10 cellular contexts compared by ENCODE assay signal in genomic region chr2:219496781-219497494, GRCh38. TPM values are rescaled to one million over a fixed set of nuclear protein-coding genes. Genes with fewer than 3 reads are reported as not detected.
A peak's percentile ranks its signal among the peaks of the same experiment; 100 is the strongest.
DNase-seq lines count a peak whose midpoint lies in the region; ATAC-seq and TF ChIP-seq lines count a peak whose summit lies in the region.
"Had no signal": no experiment of that assay in that cellular context is flagged by ENCODE, and none has a peak within 500 bp of the region (broad histone marks: within the 10 kb centered on the region; RNA-seq: fewer than 3 reads in every experiment).

No MANE protein-coding gene starts in this region.

- CTCF ChIA-PET in activated CD4-positive, alpha-beta T cell treated with anti-CD3 and anti-CD28 coated beads for 36 hours (lab: Charles Lee), result interaction anchor here (0.6 to 7.2 kb wide), 12 partner anchors 8 to 146 kb away, joined by 3 to 128 read pairs (median 5); partner anchors contain the start of gene STK11IP

- 6 to 25% (median 10%) methylated on average over 43 to 65 of the region's 65 CpGs for WGBS in stomach, 5 donors

- H3K9me3 Mint-ChIP-seq in activated CD4-positive, alpha-beta T cell treated with anti-CD3 and anti-CD28 coated beads for 36 hours (ENCODE audit: low read depth), result no peaks in the 10 kb centered on the region

- peaks cover 21 to 57% (median 47%) of the 10 kb centered on the region in 4 donors for H3K4me1 ChIP-seq in stomach

- POLR2A ChIA-PET in activated CD4-positive, alpha-beta T cell treated with anti-CD3 and anti-CD28 coated beads for 36 hours (lab: Charles Lee), result no interaction called here

- no peak for ATAC-seq in activated CD4-positive, alpha-beta T cell treated with anti-CD3 and anti-CD28 coated beads for 36 hours
- no peak for ATAC-seq in GM21529 (IDR thresholded peaks at IDR 0.05; ENCODE audit: unreplicated experiment)

- H3K36me3 ChIP-seq in stomach, result peaks cover 0 to 15% (median 8%) of the 10 kb centered on the region in 4 donors

- no peaks in the 10 kb centered on the region for H3K9me3 ChIP-seq in stomach

- no peak for TF ChIP-seq EP300 in stomach (IDR thresholded peaks at IDR 0.05)

- TF ChIP-seq POLR2A in stomach (IDR thresholded peaks at IDR 0.05), result no peak

- intact Hi-C loops in activated CD4-positive, alpha-beta T cell treated with anti-CD3 and anti-CD28 coated beads for 36 hours (cut with DNase I, micrococcal nuclease), result loop anchor here in 1 of 2 experiments (5.0 kb wide), 2 partner anchors 250 to 600 kb away; partner anchors contain the start of genes GLB1L and STK16
- intact Hi-C loops in stomach (cut with DNase I; ENCODE audit: low total_unique reads), result no loop called here

- no peaks in the 10 kb centered on the region for H3K36me3 Mint-ChIP-seq in activated CD4-positive, alpha-beta T cell treated with anti-CD3 and anti-CD28 coated beads for 36 hours (ENCODE audit: low read depth)

- no peak for TF ChIP-seq CTCF in stomach (IDR thresholded peaks at IDR 0.05)

- H3K4me3 Mint-ChIP-seq in activated CD4-positive, alpha-beta T cell treated with anti-CD3 and anti-CD28 coated beads for 36 hours, result peak overlapping the region; percentile 86

- H3K27me3 Mint-ChIP-seq in activated CD4-positive, alpha-beta T cell treated with anti-CD3 and anti-CD28 coated beads for 36 hours, result peaks cover 49% of the 10 kb centered on the region

- peak; percentile 21 for DNase-seq in activated CD4-positive, alpha-beta T cell treated with anti-CD3 and anti-CD28 coated beads for 36 hours
- DNase-seq in activated CD4-positive, alpha-beta T cell treated with anti-CD3 and anti-CD28 coated beads, Interleukin-2, amount 50 U/mL, for 4 hours, result no peak
- peak; percentile 56 for DNase-seq in astrocyte of the hippocampus (ENCODE audit: low read depth, low spot score)
- DNase-seq in left kidney (ENCODE audit: low read depth, low spot score), result peak; percentile 44
- peak; percentile 29 for DNase-seq in stomach
- DNase-seq in T1000 (lab: John Stamatoyannopoulos, UW), result no peak
- no peak for DNase-seq in NOMO-1 (lab: John Stamatoyannopoulos, UW; ENCODE audit: unreplicated experiment in 2 of 2)
- DNase-seq: activated CD4-positive, alpha-beta T cell treated with anti-CD3 and anti-CD28 coated beads, Interleukin-2, amount 50 U/mL, for 1 hour; foreskin melanocyte had no signal

- peaks cover 38% of the 10 kb centered on the region for H3K4me1 Mint-ChIP-seq in activated CD4-positive, alpha-beta T cell treated with anti-CD3 and anti-CD28 coated beads for 36 hours

- H3K27ac ChIP-seq in stomach, result peak overlapping the region in 4 of 5 donors; percentile 98 to 99 (median 98)

- peaks cover 0 to 59% (median 25%) of the 10 kb centered on the region in 3 donors for H3K27me3 ChIP-seq in stomach

- H3K27ac Mint-ChIP-seq in activated CD4-positive, alpha-beta T cell treated with anti-CD3 and anti-CD28 coated beads for 36 hours, result no peak overlapping the region

- peak overlapping the region; percentile 67 to 76 (median 70) for H3K4me3 ChIP-seq in stomach

RNA-seq across cellular contexts. Expression of gene GMPPA, which starts 1.8 kb away (rescaled TPM):
- total RNA-seq in activated CD4-positive, alpha-beta T cell treated with anti-CD3 and anti-CD28 coated beads for 36 hours, result 10 to 100 TPM; 35.2 to 35.5 TPM
- total RNA-seq in stomach, result 100 to 1,000 TPM in 1 of 5 donors, 10 to 100 TPM in 4; 16.5 to 185 (median 24.2) TPM
- polyA plus RNA-seq in stomach, result 10 to 100 TPM; 29.9 to 84.8 (median 58.2) TPM

RNA-seq across cellular contexts. Expression of gene ASIC4, which starts 17.3 kb away (rescaled TPM):
- not detected for total RNA-seq in activated CD4-positive, alpha-beta T cell treated with anti-CD3 and anti-CD28 coated beads for 36 hours
- total RNA-seq in stomach, result 10 to 100 TPM in 1 of 5 donors, 1 to 10 TPM in 1, not detected in 3; 2.0 to 11.0 TPM
- polyA plus RNA-seq in stomach, result not detected

RNA-seq across cellular contexts. Expression of gene CHPF, which starts 46.7 kb away (rescaled TPM):
- 10 to 100 TPM; 14.1 to 17.1 TPM for total RNA-seq in activated CD4-positive, alpha-beta T cell treated with anti-CD3 and anti-CD28 coated beads for 36 hours
- total RNA-seq in stomach, result 100 to 1,000 TPM in 1 of 5 donors, 10 to 100 TPM in 4; 28.0 to 119 (median 83.4) TPM
- 10 to 100 TPM; 10.8 to 32.9 (median 27.2) TPM for polyA plus RNA-seq in stomach

RNA-seq across cellular contexts. Expression of gene TMEM198, which starts 46.9 kb away (rescaled TPM):
- 1 to 10 TPM; 2.4 to 2.7 TPM for total RNA-seq in activated CD4-positive, alpha-beta T cell treated with anti-CD3 and anti-CD28 coated beads for 36 hours
- 1 to 10 TPM in 2 of 5 donors, under 1 TPM in 1, not detected in 2; 0.92 to 7.5 (median 2.7) TPM for total RNA-seq in stomach
- polyA plus RNA-seq in stomach, result 1 to 10 TPM; 1.4 to 4.7 (median 2.1) TPM

Comparison
In these comparisons a context has a peak if more than half of its experiments do, and no peak if none do; other contexts are left out.
1. DNase-seq: peak in activated CD4-positive, alpha-beta T cell treated with anti-CD3 and anti-CD28 coated beads for 36 hours (single experiment), astrocyte of the hippocampus (single experiment), left kidney (single experiment) and stomach (single experiment); none in activated CD4-positive, alpha-beta T cell treated with anti-CD3 and anti-CD28 coated beads, Interleukin-2, amount 50 U/mL, for 4 hours (0 of 2), T1000 (single experiment) and NOMO-1 (0 of 2).